8 cellular contexts compared by ENCODE assay signal in genomic region chr4:119212964-119213606, GRCh38. TPM values are rescaled to one million over a fixed set of nuclear protein-coding genes. Genes with fewer than 3 reads are reported as not detected.
DNase-seq lines count a peak whose midpoint lies in the region; ATAC-seq and TF ChIP-seq lines count a peak whose summit lies in the region.

No MANE protein-coding gene starts in this region.

- peak overlapping the region; percentile 98 for H3K4me3 Mint-ChIP-seq in nephron progenitor cell

- H3K4me3 ChIP-seq in fibroblast of villous mesenchyme (ENCODE audit: low read depth, low read length) (peak overlapping the region; percentile 87), stomach (peak overlapping the region; percentile 61 to 88 (median 74))

- H3K27ac ChIP-seq in stomach = peak overlapping the region; percentile 96 to 98 (median 97)

- H3K36me3 Mint-ChIP-seq in nephron progenitor cell (ENCODE audit: low read depth) = peaks cover 13% of the 10 kb centered on the region

- H3K27me3 ChIP-seq in stomach = no peaks in the 10 kb centered on the region

- 0 to 1% (median 0%) methylated on average over 22 to 24 of the region's 24 CpGs for WGBS in stomach, 5 donors

- peak; percentile 60 for ATAC-seq in GM21529 (IDR thresholded peaks at IDR 0.05; ENCODE audit: unreplicated experiment)

- H3K9me3 Mint-ChIP-seq in nephron progenitor cell = no peaks in the 10 kb centered on the region

- no peak for TF ChIP-seq EP300 in stomach (IDR thresholded peaks at IDR 0.05)

- H3K4me1 Mint-ChIP-seq in nephron progenitor cell = peaks cover 30% of the 10 kb centered on the region

- TF ChIP-seq POLR2A in stomach (IDR thresholded peaks at IDR 0.05) = peak in 1 of 4 donors; percentile 6

- H3K4me1 ChIP-seq in stomach = peaks cover 3 to 59% (median 23%) of the 10 kb centered on the region in 4 donors

- peaks cover 5 to 11% (median 9%) of the 10 kb centered on the region in 4 donors for H3K36me3 ChIP-seq in stomach

- intact Hi-C loops in stomach (cut with DNase I; ENCODE audit: low total_unique reads) = no loop called here

- H3K27me3 Mint-ChIP-seq in nephron progenitor cell (ENCODE audit: low read depth, poor library complexity) = peaks cover 9% of the 10 kb centered on the region

- H3K9me3 ChIP-seq in stomach = no peaks in the 10 kb centered on the region

- peak; percentile 12 for DNase-seq in DMS114 treated with DMSO at 0.1 percent for 48 hours (lab: John Stamatoyannopoulos, UW; ENCODE audit: unreplicated experiment)
- DNase-seq in HuH-7 (ENCODE audit: low spot score) = peak; percentile 53
- peak; percentile 97 for DNase-seq in RKO (ENCODE audit: low spot score)
- DNase-seq in activated effector memory CD4-positive, alpha-beta T cell treated with anti-CD3 and anti-CD28 coated beads, Interleukin-2, amount 50 U/mL, for 16 hours = peak; percentile 87
- peak; percentile 92 for DNase-seq in fibroblast of villous mesenchyme (ENCODE audit: low read depth)
- peak; percentile 82 for DNase-seq in nephron progenitor cell
- DNase-seq in stomach = peak; percentile 85

- peak overlapping the region; percentile 99 for H3K27ac Mint-ChIP-seq in nephron progenitor cell

- TF ChIP-seq CTCF in fibroblast of villous mesenchyme (IDR thresholded peaks at IDR 0.05; ENCODE audit: insufficient read depth, low read depth, low read length) (peak; percentile 39), nephron progenitor cell (IDR thresholded peaks at IDR 0.05) (no peak), stomach (IDR thresholded peaks at IDR 0.05) (peak in 2 of 7 experiments; percentile 12 to 16)

RNA-seq across cellular contexts. Expression of gene USP53, which starts 0.6 kb away (rescaled TPM):
- total RNA-seq in fibroblast of villous mesenchyme (72.2 and 148 TPM in 2 replicates), stomach (100 to 1,000 TPM in 1 of 5 donors, 10 to 100 TPM in 4; 53.7 to 116 (median 55.9) TPM)
- 10 to 100 TPM; 15.8 to 24.5 (median 24.0) TPM for polyA plus RNA-seq in stomach

Comparison
In these comparisons a context has a peak if more than half of its experiments do, and no peak if none do; other contexts are left out.
1. Peak in every context shown above with its lines: DNase-seq, ATAC-seq, H3K4me3 ChIP-seq and H3K27ac ChIP-seq.
2. DNase-seq: peak in every context shown above with its lines; median percentile 97 in RKO; 92 in fibroblast of villous mesenchyme; 87 in activated effector memory CD4-positive, alpha-beta T cell treated with anti-CD3 and anti-CD28 coated beads, Interleukin-2, amount 50 U/mL, for 16 hours; 85 in stomach; 82 in nephron progenitor cell; 53 in HuH-7; 12 in DMS114 treated with DMSO at 0.1 percent for 48 hours.